In the genomic region with DNA sequence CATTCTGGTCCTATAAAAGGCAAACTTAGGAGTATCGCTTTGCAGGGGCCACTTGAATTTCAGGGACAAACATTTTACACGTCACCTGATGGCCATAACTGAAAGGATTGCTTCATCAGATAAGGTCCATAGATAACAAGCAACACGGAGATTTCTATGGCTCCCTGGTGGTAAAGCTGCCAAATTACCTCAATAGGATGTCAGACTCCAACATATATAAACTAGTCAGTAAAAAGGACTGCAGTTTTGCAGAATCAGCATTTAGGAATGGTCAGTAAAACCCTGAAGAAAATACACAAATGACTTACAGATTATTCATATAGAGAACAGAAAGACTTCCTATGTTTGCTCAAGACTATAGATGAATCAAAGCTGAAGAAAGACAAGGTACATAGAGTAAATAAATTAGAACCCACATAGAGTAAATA, we compare ENCODE assay signal across 25 cellular contexts.
A peak's percentile ranks its signal among the peaks of the same experiment; 100 is the strongest.
DNase-seq lines count a peak whose midpoint lies in the region; ATAC-seq and TF ChIP-seq lines count a peak whose summit lies in the region.
"Had no signal": no experiment of that assay in that cellular context is flagged by ENCODE, and none has a peak within 500 bp of the region (broad histone marks: within the 10 kb centered on the region; RNA-seq: fewer than 3 reads in every experiment).

No MANE protein-coding gene starts in this region.

- CTCF ChIA-PET in PC-3 (lab: Charles Lee) = no interaction called here

- no peaks in the 10 kb centered on the region for H3K79me2 ChIP-seq in PC-3 (ENCODE audit: low read length)
- peaks cover 5% of the 10 kb centered on the region for H3K79me2 ChIP-seq in parathyroid adenoma

- DNase-seq in DMS 273 (lab: John Stamatoyannopoulos, UW; ENCODE audit: unreplicated experiment) (peak; percentile 1), DMS 273 treated with DMSO at 0.1 percent for 48 hours (lab: John Stamatoyannopoulos, UW) (no peak), HT-29 (ENCODE audit: low spot score) (peak; percentile 22), PC-3 (peak; percentile 81), substantia nigra (lab: John Stamatoyannopoulos, UW) (no peak)
- DNase-seq: activated CD8-positive, alpha-beta memory T cell treated with anti-CD3 and anti-CD28 coated beads, Interleukin-2, amount 10 ng/mL, durations not matched to agents 7 days and 5 days; activated T-cell treated with anti-CD3 and anti-CD28 coated beads, Interleukin-2, amount 50 U/mL, for 48 hours; CD4-positive, alpha-beta T cell; dermis blood vessel endothelial cell; esophagus squamous epithelium; left cardiac atrium; mammary epithelial cell; NCI-H187 treated with DMSO at 0.1 percent for 48 hours; NCI-H2227 treated with DMSO at 0.1 percent for 48 hours; NCI-H774; OCI-M1; right cardiac atrium; stimulated activated CD4-positive, alpha-beta T cell treated with anti-CD3 and anti-CD28 coated beads, Interleukin-2, amount 100 ng/mL, for 48 hours had no signal

- TF ChIP-seq CTCF in PC-3 (conservative IDR thresholded peaks at IDR 0.05; ENCODE audit: low read depth, low read length) = no peak
- no peak for TF ChIP-seq CTCF in parathyroid adenoma (IDR thresholded peaks at IDR 0.05)

- H3K4me1 ChIP-seq in PC-3 (ENCODE audit: insufficient read depth, low read length) = peaks cover 27% of the 10 kb centered on the region
- peaks cover 6% of the 10 kb centered on the region for H3K4me1 ChIP-seq in parathyroid adenoma
- H3K4me1 ChIP-seq: HAP-1 had no signal

- peak; percentile 83 for ATAC-seq in PC-3
- ATAC-seq in GM21786 (IDR thresholded peaks at IDR 0.05; ENCODE audit: unreplicated experiment) = no peak
- no peak for ATAC-seq in HG03280 (IDR thresholded peaks at IDR 0.05; ENCODE audit: unreplicated experiment)
- ATAC-seq: activated CD8-positive, alpha-beta memory T cell treated with anti-CD3 and anti-CD28 coated beads, Interleukin-2, amount 10 ng/mL, durations not matched to agents 7 days and 5 days; left cardiac atrium; right cardiac atrium had no signal

- H3K27me3 ChIP-seq in PC-3 (ENCODE audit: low read length) (no peaks in the 10 kb centered on the region), parathyroid adenoma (ENCODE audit: control insufficient read depth, insufficient read depth, low read length) (no peaks in the 10 kb centered on the region)
- H3K27me3 ChIP-seq: esophagus squamous epithelium had no signal

- no peaks in the 10 kb centered on the region for H3F3A ChIP-seq in PC-3 (ENCODE audit: low read length, unreplicated experiment)

- H3K36me3 ChIP-seq in PC-3 (ENCODE audit: low read depth, low read length) (no peaks in the 10 kb centered on the region), parathyroid adenoma (ENCODE audit: control insufficient read depth, insufficient read depth, low read length) (no peaks in the 10 kb centered on the region)
- H3K36me3 ChIP-seq: esophagus squamous epithelium, HAP-1 had no signal

- H3K9ac ChIP-seq in PC-3 (ENCODE audit: low read length) (no peak overlapping the region), parathyroid adenoma (no peak overlapping the region)
- H3K9ac ChIP-seq: KMS-11 had no signal

- peak overlapping the region; percentile 20; the same call in 1 of the 2 replicates for H3K27ac ChIP-seq in PC-3 (ENCODE audit: low read length)
- H3K27ac ChIP-seq in parathyroid adenoma = no peak overlapping the region
- no peak overlapping the region for H3K27ac ChIP-seq in substantia nigra (ENCODE audit: low read depth, low read length, poor library complexity, severe bottlenecking)
- H3K27ac ChIP-seq: 22Rv1, esophagus squamous epithelium, KMS-11, VCaP had no signal

- no peaks in the 10 kb centered on the region for H3K9me2 ChIP-seq in PC-3 (replicated peaks; ENCODE audit: low read length)

- no peak overlapping the region for H2AFZ ChIP-seq in PC-3 (ENCODE audit: low read length)
- H2AFZ ChIP-seq in parathyroid adenoma = no peak overlapping the region

- H4K20me1 ChIP-seq in PC-3 (ENCODE audit: low read length) = 0 out of 2 replicates have a peak, but pooled peaks cover 6% of the 10 kb centered on the region

- H3K4me2 ChIP-seq in PC-3 (ENCODE audit: low read length) (peak overlapping the region; percentile 24), parathyroid adenoma (ENCODE audit: low read length) (peak overlapping the region; percentile 9)
- H3K4me2 ChIP-seq: KMS-11 had no signal

- H3K9me3 ChIP-seq in PC-3 (ENCODE audit: low read length) (no peaks in the 10 kb centered on the region), parathyroid adenoma (ENCODE audit: control insufficient read depth, low read length) (no peaks in the 10 kb centered on the region)
- H3K9me3 ChIP-seq: esophagus squamous epithelium, HAP-1 had no signal

- BruUV-seq in PC-3 (replicated peaks; lab: Mats Ljungman, UMichigan) = no TSS peak

- intact Hi-C loops in PC-3 (cut with micrococcal nuclease) = no loop called here

- POLR2A ChIA-PET in PC-3 (lab: Charles Lee; ENCODE audit: unreplicated experiment) = no interaction called here

- no peak overlapping the region for H3K4me3 ChIP-seq in PC-3 (ENCODE audit: low read length)
- no peak overlapping the region for H3K4me3 ChIP-seq in parathyroid adenoma (ENCODE audit: low read depth, low read length)
- H3K4me3 ChIP-seq: esophagus squamous epithelium, HAP-1 had no signal

Comparison
In these comparisons a context has a peak if more than half of its experiments do, and no peak if none do; other contexts are left out.
1. DNase-seq: peak in DMS 273 (single experiment), HT-29 (single experiment) and PC-3 (single experiment); none in DMS 273 treated with DMSO at 0.1 percent for 48 hours (single experiment) and substantia nigra (0 of 49).